28 cellular contexts compared by ENCODE assay signal in genomic region chr6:80449756-80450155, GRCh38.
"Had no signal": no experiment of that assay in that cellular context is flagged by ENCODE, and none has a peak within 500 bp of the region (broad histone marks: within the 10 kb centered on the region; RNA-seq: fewer than 3 reads in every experiment).

No MANE protein-coding gene starts in this region.

- H3K4me1 Mint-ChIP-seq: activated CD4-positive, alpha-beta T cell treated with anti-CD3 and anti-CD28 coated beads, Interleukin-2, amount 10 ng/mL, durations not matched to agents 7 days and 5 days; activated naive CD4-positive, alpha-beta T cell treated with anti-CD3 and anti-CD28 coated beads, Interleukin-2, amount 10 ng/mL, durations not matched to agents 7 days and 5 days; T-cell had no signal

- DNase-seq: activated CD4-positive, alpha-beta memory T cell treated with anti-CD3 and anti-CD28 coated beads for 36 hours; activated CD4-positive, alpha-beta T cell treated with anti-CD3 and anti-CD28 coated beads, Interleukin-2, amount 10 ng/mL, durations not matched to agents 7 days and 5 days; activated CD4-positive, CD25-positive, alpha-beta regulatory T cell; activated gamma-delta T cell treated with Interleukin-2 at 50 U/mL for 16 hours; activated naive CD4-positive, alpha-beta T cell treated with anti-CD3 and anti-CD28 coated beads, Interleukin-2, amount 10 ng/mL, durations not matched to agents 7 days and 5 days; activated naive CD8-positive, alpha-beta T cell treated with anti-CD3 and anti-CD28 coated beads for 36 hours; activated T-cell treated with anti-CD3 and anti-CD28 coated beads for 4 hours; activated T-cell treated with anti-CD3 and anti-CD28 coated beads, Interleukin-2, amount 50 U/mL, for 72 hours; brain microvascular endothelial cell; cerebellar nuclear complex; KG1; NCI-H1048; NCI-H1694; NCI-H2029; NCI-H2107; NCI-H2171 treated with DMSO at 0.1 percent for 48 hours; NCI-H226; NCI-H526; NCI-H774; NK-92 treated with Interleukin-12 subunit alpha and Interleukin-12 subunit beta, amount 100 ng/mL, for 24 hours; PC-3; SHP77 treated with DMSO at 0.1 percent for 48 hours; T-cell; T-helper 2 cell; T1000 had no signal

- H3K27ac Mint-ChIP-seq: activated CD4-positive, alpha-beta memory T cell treated with anti-CD3 and anti-CD28 coated beads for 36 hours; activated CD4-positive, alpha-beta T cell treated with anti-CD3 and anti-CD28 coated beads, Interleukin-2, amount 10 ng/mL, durations not matched to agents 7 days and 5 days; activated naive CD4-positive, alpha-beta T cell treated with anti-CD3 and anti-CD28 coated beads, Interleukin-2, amount 10 ng/mL, durations not matched to agents 7 days and 5 days; activated naive CD8-positive, alpha-beta T cell treated with anti-CD3 and anti-CD28 coated beads for 36 hours; activated T-cell treated with anti-CD3 and anti-CD28 coated beads, Interleukin-2, amount 50 U/mL, for 72 hours; activated T-helper 2 cell treated with anti-CD3 and anti-CD28 coated beads, Interferon-gamma antibody, Interleukin-2, Interleukin-4, amounts not matched to agents 10 μg/mL and 5 μg/mL and 100 μg/mL, durations not matched to agents 14 hours and 24 hours and 36 hours; T-cell had no signal

- H3K4me3 Mint-ChIP-seq: activated CD4-positive, alpha-beta memory T cell treated with anti-CD3 and anti-CD28 coated beads for 36 hours; activated CD4-positive, alpha-beta T cell treated with anti-CD3 and anti-CD28 coated beads, Interleukin-2, amount 10 ng/mL, durations not matched to agents 7 days and 5 days; activated naive CD4-positive, alpha-beta T cell treated with anti-CD3 and anti-CD28 coated beads, Interleukin-2, amount 10 ng/mL, durations not matched to agents 7 days and 5 days; activated naive CD8-positive, alpha-beta T cell treated with anti-CD3 and anti-CD28 coated beads for 36 hours; activated T-cell treated with anti-CD3 and anti-CD28 coated beads, Interleukin-2, amount 50 U/mL, for 72 hours; T-cell had no signal

- H3K9me3 Mint-ChIP-seq: activated CD4-positive, alpha-beta memory T cell treated with anti-CD3 and anti-CD28 coated beads for 36 hours; activated CD4-positive, alpha-beta T cell treated with anti-CD3 and anti-CD28 coated beads, Interleukin-2, amount 10 ng/mL, durations not matched to agents 7 days and 5 days; activated naive CD4-positive, alpha-beta T cell treated with anti-CD3 and anti-CD28 coated beads, Interleukin-2, amount 10 ng/mL, durations not matched to agents 7 days and 5 days; activated naive CD8-positive, alpha-beta T cell treated with anti-CD3 and anti-CD28 coated beads for 36 hours; activated T-helper 2 cell treated with anti-CD3 and anti-CD28 coated beads, Interferon-gamma antibody, Interleukin-2, Interleukin-4, amounts not matched to agents 10 μg/mL and 5 μg/mL and 100 μg/mL, durations not matched to agents 14 hours and 24 hours and 36 hours; T-cell had no signal

- H3K27me3 ChIP-seq: brain microvascular endothelial cell had no signal

- H3K27me3 Mint-ChIP-seq: activated CD4-positive, alpha-beta memory T cell treated with anti-CD3 and anti-CD28 coated beads for 36 hours; activated CD4-positive, alpha-beta T cell treated with anti-CD3 and anti-CD28 coated beads, Interleukin-2, amount 10 ng/mL, durations not matched to agents 7 days and 5 days; activated naive CD4-positive, alpha-beta T cell treated with anti-CD3 and anti-CD28 coated beads, Interleukin-2, amount 10 ng/mL, durations not matched to agents 7 days and 5 days; activated naive CD8-positive, alpha-beta T cell treated with anti-CD3 and anti-CD28 coated beads for 36 hours; T-cell had no signal

- H3K27ac ChIP-seq: brain microvascular endothelial cell, VCaP had no signal

- H3K36me3 Mint-ChIP-seq: activated CD4-positive, alpha-beta memory T cell treated with anti-CD3 and anti-CD28 coated beads for 36 hours; activated naive CD4-positive, alpha-beta T cell treated with anti-CD3 and anti-CD28 coated beads, Interleukin-2, amount 10 ng/mL, durations not matched to agents 7 days and 5 days; activated naive CD8-positive, alpha-beta T cell treated with anti-CD3 and anti-CD28 coated beads for 36 hours; T-cell had no signal

- H3K36me3 ChIP-seq: brain microvascular endothelial cell had no signal

- ATAC-seq: activated T-cell treated with anti-CD3 and anti-CD28 coated beads, Interleukin-2, amount 50 U/mL, for 72 hours; PC-3; T-cell had no signal

- FAIRE-seq: RCC 7860 had no signal
